19 cellular contexts compared by ENCODE assay signal in the genomic region with DNA sequence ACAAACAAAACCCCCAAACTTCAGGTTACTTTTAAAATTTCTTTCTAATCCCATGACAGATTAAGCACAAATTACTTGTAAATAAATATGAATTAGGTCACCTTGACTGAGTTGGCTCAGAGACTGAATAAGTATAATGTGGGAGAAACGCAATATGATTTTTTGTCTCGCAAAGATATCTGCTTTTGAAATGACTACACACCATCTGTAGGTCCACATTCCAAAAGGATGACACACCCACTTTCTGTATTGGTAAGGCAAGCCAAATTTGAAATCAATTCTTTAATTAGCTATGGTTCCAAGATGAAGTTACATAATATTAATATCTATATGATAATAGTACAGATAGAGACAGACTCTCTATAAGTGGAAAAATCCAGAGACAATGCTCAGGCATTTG.
"Had no signal": no experiment of that assay in that cellular context is flagged by ENCODE, and none has a peak within 500 bp of the region (broad histone marks: within the 10 kb centered on the region; RNA-seq: fewer than 3 reads in every experiment).

No MANE protein-coding gene starts in this region.

- H3K4me3 Mint-ChIP-seq: activated CD4-positive, alpha-beta T cell treated with anti-CD3 and anti-CD28 coated beads, Interleukin-2, amount 10 ng/mL, durations not matched to agents 7 days and 5 days; activated naive CD4-positive, alpha-beta T cell treated with anti-CD3 and anti-CD28 coated beads, Interleukin-2, amount 50 U/mL, for 24 hours; mesothelial cell of epicardium; T-helper 1 cell treated with Interleukin-12 subunit alpha and Interleukin-12 subunit beta and Interleukin-4 antibody, amounts not matched to agents 30 μg/mL and 1 μg/mL, for 36 hours had no signal

- H3K9me3 ChIP-seq: adrenal gland, left lung, upper lobe of right lung had no signal

- H3K4me1 ChIP-seq: adrenal gland had no signal

- H3K27me3 Mint-ChIP-seq: activated CD4-positive, alpha-beta T cell treated with anti-CD3 and anti-CD28 coated beads, Interleukin-2, amount 10 ng/mL, durations not matched to agents 7 days and 5 days; activated naive CD4-positive, alpha-beta T cell treated with anti-CD3 and anti-CD28 coated beads, Interleukin-2, amount 50 U/mL, for 24 hours had no signal

- H3K27me3 ChIP-seq: adrenal gland, cardiac muscle cell, left lung, upper lobe of right lung had no signal

- H3K4me3 ChIP-seq: adrenal gland, cardiac muscle cell, left lung, upper lobe of right lung had no signal

- H3K27ac ChIP-seq: adrenal gland, upper lobe of right lung had no signal

- H3K27ac Mint-ChIP-seq: activated CD4-positive, alpha-beta T cell treated with anti-CD3 and anti-CD28 coated beads, Interleukin-2, amount 10 ng/mL, durations not matched to agents 7 days and 5 days; activated naive CD4-positive, alpha-beta T cell treated with anti-CD3 and anti-CD28 coated beads, Interleukin-2, amount 50 U/mL, for 24 hours; T-helper 1 cell treated with Interleukin-12 subunit alpha and Interleukin-12 subunit beta and Interleukin-4 antibody, amounts not matched to agents 30 μg/mL and 1 μg/mL, for 36 hours had no signal

- DNase-seq: activated CD4-positive, alpha-beta T cell treated with anti-CD3 and anti-CD28 coated beads, Interleukin-2, amount 10 ng/mL, durations not matched to agents 7 days and 5 days; activated CD8-positive, alpha-beta memory T cell treated with anti-CD3 and anti-CD28 coated beads, Interleukin-2, amount 50 U/mL, for 4 hours; activated effector memory CD4-positive, alpha-beta T cell treated with anti-CD3 and anti-CD28 coated beads, Interleukin-2, amount 50 U/mL, for 16 hours; activated T-cell treated with anti-CD3 and anti-CD28 coated beads, Interleukin-2, amount 50 U/mL, for 48 hours; adrenal gland; dermis blood vessel endothelial cell; effector memory CD4-positive, alpha-beta T cell; hypothalamus; left lung; occipital lobe; retina; stimulated activated CD8-positive, alpha-beta memory T cell treated with anti-CD3 and anti-CD28 coated beads, Interleukin-4, amount 100 ng/mL, for 48 hours; stimulated activated naive CD4-positive, alpha-beta T cell; upper lobe of right lung had no signal

- H3K4me1 Mint-ChIP-seq: activated CD4-positive, alpha-beta T cell treated with anti-CD3 and anti-CD28 coated beads, Interleukin-2, amount 10 ng/mL, durations not matched to agents 7 days and 5 days had no signal

- ATAC-seq: activated CD4-positive, CD25-positive, alpha-beta regulatory T cell treated with anti-CD3 and anti-CD28 coated beads, Interleukin-2, amount 50 U/mL, for 24 hours; upper lobe of right lung had no signal

- H3K9me3 Mint-ChIP-seq: activated CD4-positive, alpha-beta T cell treated with anti-CD3 and anti-CD28 coated beads, Interleukin-2, amount 10 ng/mL, durations not matched to agents 7 days and 5 days; activated naive CD4-positive, alpha-beta T cell treated with anti-CD3 and anti-CD28 coated beads, Interleukin-2, amount 50 U/mL, for 24 hours; mesothelial cell of epicardium; T-helper 1 cell treated with Interleukin-12 subunit alpha and Interleukin-12 subunit beta and Interleukin-4 antibody, amounts not matched to agents 30 μg/mL and 1 μg/mL, for 36 hours had no signal
